In the genomic region with DNA sequence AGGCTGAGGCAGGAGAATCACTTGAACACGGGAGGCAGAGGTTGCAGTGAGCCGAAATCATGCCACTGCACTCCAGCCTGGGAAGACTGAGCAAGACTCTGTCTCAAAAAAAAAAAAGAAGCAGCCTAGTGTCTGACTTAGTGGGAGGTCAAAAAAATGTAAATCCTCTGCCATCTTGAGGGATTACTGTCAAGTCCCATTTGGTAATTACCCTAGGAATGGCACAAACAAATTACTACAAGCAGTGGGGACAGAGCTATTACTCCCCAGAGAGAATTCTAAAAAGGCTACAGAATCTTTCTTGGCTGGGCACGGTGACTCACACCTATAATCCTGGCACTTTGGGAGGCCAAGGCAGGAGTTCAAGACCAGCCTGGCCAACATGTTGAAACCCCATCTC, we compare ENCODE assay signal across 26 cellular contexts. TPM values are rescaled to one million over a fixed set of nuclear protein-coding genes. Genes with fewer than 3 reads are reported as not detected.
DNase-seq lines count a peak whose midpoint lies in the region; ATAC-seq and TF ChIP-seq lines count a peak whose summit lies in the region.
"Had no signal": no experiment of that assay in that cellular context is flagged by ENCODE, and none has a peak within 500 bp of the region (broad histone marks: within the 10 kb centered on the region; RNA-seq: fewer than 3 reads in every experiment).

No MANE protein-coding gene starts in this region.

- H3K36me3 ChIP-seq in Karpas-422 (ENCODE audit: insufficient read depth, low read length) (no peaks in the 10 kb centered on the region), gastrocnemius medialis (no peaks in the 10 kb centered on the region)

- TF ChIP-seq POLR2A in gastrocnemius medialis (IDR thresholded peaks at IDR 0.05), result no peak

- H3K4me1 ChIP-seq in Karpas-422 (ENCODE audit: low read length) (no peaks in the 10 kb centered on the region), gastrocnemius medialis (peaks cover 0 to 7% of the 10 kb centered on the region in 2 donors)

- DNase-seq in D341Med (ENCODE audit: low spot score), result peak; percentile 68
- DNase-seq in Karpas-422, result peak; percentile 46
- no peak for DNase-seq in endothelial cell (ENCODE audit: low spot score)
- DNase-seq in retinal pigment epithelial cell (ENCODE audit: low read depth), result peak; percentile 66
- no peak for DNase-seq in COLO829 (ENCODE audit: low spot score)
- DNase-seq in activated naive CD8-positive, alpha-beta T cell treated with anti-CD3 and anti-CD28 coated beads for 36 hours, result no peak
- no peak for DNase-seq in gastrocnemius medialis
- DNase-seq: C1 segment of cervical spinal cord; CD8-positive, alpha-beta T cell; DMS153; GM23248; H7; HFFc6; NCI-H1092; NCI-H1417 treated with DMSO at 0.1 percent for 48 hours; NCI-H1694 treated with DMSO at 0.1 percent for 48 hours; NCI-H2081; NCI-H2227 treated with DMSO at 0.1 percent for 48 hours; PC-3; SK-N-SH; SW 1271 had no signal

- no peak overlapping the region for H3K27ac Mint-ChIP-seq in endothelial cell (ENCODE audit: unreplicated experiment)
- no peak overlapping the region for H3K27ac Mint-ChIP-seq in activated naive CD8-positive, alpha-beta T cell treated with anti-CD3 and anti-CD28 coated beads for 36 hours
- H3K27ac Mint-ChIP-seq: CD8-positive, alpha-beta T cell; HFFc6; IgD-negative memory B cell had no signal

- H3K9me3 ChIP-seq in Karpas-422 (ENCODE audit: low read length) (no peaks in the 10 kb centered on the region), gastrocnemius medialis (no peaks in the 10 kb centered on the region)
- H3K9me3 ChIP-seq: SK-N-SH had no signal

- peaks cover 10% of the 10 kb centered on the region for H3K27me3 Mint-ChIP-seq in endothelial cell (ENCODE audit: unreplicated experiment)
- peaks cover 30% of the 10 kb centered on the region for H3K27me3 Mint-ChIP-seq in activated naive CD8-positive, alpha-beta T cell treated with anti-CD3 and anti-CD28 coated beads for 36 hours

- TF ChIP-seq CTCF in endothelial cell (IDR thresholded peaks at IDR 0.05; ENCODE audit: unreplicated experiment), result no peak
- TF ChIP-seq CTCF in retinal pigment epithelial cell (conservative IDR thresholded peaks at IDR 0.05; ENCODE audit: low read depth, low read length), result no peak
- TF ChIP-seq CTCF in gastrocnemius medialis (IDR thresholded peaks at IDR 0.05 in 4 of 5, conservative IDR thresholded peaks at IDR 0.05 in 1 of 5), result no peak

- no peak overlapping the region for H3K9ac ChIP-seq in Karpas-422 (ENCODE audit: low read length)
- H3K9ac ChIP-seq: GM23248, KMS-11, SK-N-SH had no signal

- peak overlapping the region; percentile 65 for H3K4me3 Mint-ChIP-seq in endothelial cell (ENCODE audit: unreplicated experiment)
- H3K4me3 Mint-ChIP-seq in activated naive CD8-positive, alpha-beta T cell treated with anti-CD3 and anti-CD28 coated beads for 36 hours, result no peak overlapping the region
- H3K4me3 Mint-ChIP-seq: CD8-positive, alpha-beta T cell; HFFc6; IgD-negative memory B cell had no signal

- H3K4me1 Mint-ChIP-seq in endothelial cell (ENCODE audit: unreplicated experiment), result peaks cover 34% of the 10 kb centered on the region
- peaks cover 2% of the 10 kb centered on the region for H3K4me1 Mint-ChIP-seq in activated naive CD8-positive, alpha-beta T cell treated with anti-CD3 and anti-CD28 coated beads for 36 hours

- no peaks in the 10 kb centered on the region for H4K20me1 ChIP-seq in Karpas-422 (ENCODE audit: insufficient read depth, low read depth, low read length)

- no peaks in the 10 kb centered on the region for H3K9me3 Mint-ChIP-seq in endothelial cell (ENCODE audit: unreplicated experiment)
- no peaks in the 10 kb centered on the region for H3K9me3 Mint-ChIP-seq in activated naive CD8-positive, alpha-beta T cell treated with anti-CD3 and anti-CD28 coated beads for 36 hours
- H3K9me3 Mint-ChIP-seq: CD8-positive, alpha-beta T cell; HFFc6 had no signal

- no peaks in the 10 kb centered on the region for H3K9me2 ChIP-seq in Karpas-422 (replicated peaks; ENCODE audit: insufficient read depth, low read length)
- H3K9me2 ChIP-seq: SK-N-SH had no signal

- H3K27me3 ChIP-seq in Karpas-422 (ENCODE audit: low read length) (no peaks in the 10 kb centered on the region), gastrocnemius medialis (peaks cover 4 to 16% (median 6%) of the 10 kb centered on the region in 3 donors)

- H3K36me3 Mint-ChIP-seq in endothelial cell (ENCODE audit: low read depth, unreplicated experiment), result peaks cover 29% of the 10 kb centered on the region
- no peaks in the 10 kb centered on the region for H3K36me3 Mint-ChIP-seq in activated naive CD8-positive, alpha-beta T cell treated with anti-CD3 and anti-CD28 coated beads for 36 hours
- H3K36me3 Mint-ChIP-seq: CD8-positive, alpha-beta T cell; IgD-negative memory B cell had no signal

- intact Hi-C loops in gastrocnemius medialis (cut with DNase I; ENCODE audit: low total_unique reads), result no loop called here

- H3K27ac ChIP-seq in Karpas-422 (ENCODE audit: low read length) (no peak overlapping the region), gastrocnemius medialis (no peak overlapping the region)
- H3K27ac ChIP-seq: GM23248, HL-60, KMS-11 had no signal

- no peak overlapping the region for H3K4me2 ChIP-seq in Karpas-422 (ENCODE audit: low read depth, low read length, poor library complexity, severe bottlenecking)
- H3K4me2 ChIP-seq: KMS-11, SK-N-SH had no signal

- no peak for ATAC-seq in gastrocnemius medialis
- ATAC-seq: CD8-positive, alpha-beta T cell; PC-3 had no signal

- H3K4me3 ChIP-seq in Karpas-422 (ENCODE audit: low read length) (no peak overlapping the region), retinal pigment epithelial cell (ENCODE audit: low read length) (no peak overlapping the region), gastrocnemius medialis (no peak overlapping the region)
- H3K4me3 ChIP-seq: GM23248 had no signal

- no peaks in the 10 kb centered on the region for H3K79me2 ChIP-seq in Karpas-422 (ENCODE audit: low read length)

- in situ Hi-C loops in gastrocnemius medialis (cut with MboI; ENCODE audit: low sequenced_read_pairs in 4 of 4), result no loop called here

- H2AFZ ChIP-seq in Karpas-422 (ENCODE audit: low read length), result no peak overlapping the region
- H2AFZ ChIP-seq: GM23248 had no signal

RNA-seq across cellular contexts. Expression of gene SERPING1, which starts 3.8 kb away (rescaled TPM):
- not detected in 2 replicates for total RNA-seq in Karpas-422 (2014; rRNA removed; shearing (Covaris generic); ENCODE audit: low replicate concordance)
- 347 TPM for total RNA-seq in endothelial cell (ENCODE audit: unreplicated experiment)
- under 1 TPM; 0.41 to 0.68 TPM for total RNA-seq in activated naive CD8-positive, alpha-beta T cell treated with anti-CD3 and anti-CD28 coated beads for 36 hours
- 100 to 1,000 TPM in 3 of 4 donors, 10 to 100 TPM in 1; 90.0 to 171 (median 106) TPM for total RNA-seq in gastrocnemius medialis
- total RNA-seq: CD8-positive, alpha-beta T cell; NCI-H460; PC-3 had no signal

RNA-seq across cellular contexts. Expression of gene UBE2L6, which starts 33.8 kb away (rescaled TPM):
- total RNA-seq in Karpas-422 (2014; rRNA removed; shearing (Covaris generic); ENCODE audit: low replicate concordance), result 123 and 129 TPM in 2 replicates
- 56.2 TPM for total RNA-seq in endothelial cell (ENCODE audit: unreplicated experiment)
- total RNA-seq in activated naive CD8-positive, alpha-beta T cell treated with anti-CD3 and anti-CD28 coated beads for 36 hours, result 100 to 1,000 TPM; 200 to 208 TPM
- total RNA-seq in gastrocnemius medialis, result 1 to 10 TPM; 5.5 to 9.0 (median 6.7) TPM

RNA-seq across cellular contexts. Expression of gene YPEL4, which starts 48.4 kb away (rescaled TPM):
- total RNA-seq in Karpas-422 (2014; rRNA removed; shearing (Covaris generic); ENCODE audit: low replicate concordance), result not detected in 2 replicates
- total RNA-seq in endothelial cell (ENCODE audit: unreplicated experiment) (not detected), gastrocnemius medialis (under 1 TPM; 0.31 to 0.68 (median 0.49) TPM)
- total RNA-seq in activated naive CD8-positive, alpha-beta T cell treated with anti-CD3 and anti-CD28 coated beads for 36 hours, result under 1 TPM; 0.38 to 0.56 TPM
- total RNA-seq: G401, H7, NCI-H460, PC-3 had no signal

RNA-seq across cellular contexts. Expression of gene CLP1, which starts 56.3 kb away (rescaled TPM):
- total RNA-seq in Karpas-422 (2014; rRNA removed; shearing (Covaris generic); ENCODE audit: low replicate concordance), result 16.9 and 22.4 TPM in 2 replicates
- total RNA-seq in endothelial cell (ENCODE audit: unreplicated experiment) (31.1 TPM), gastrocnemius medialis (10 to 100 TPM; 10.6 to 15.3 (median 11.2) TPM)
- total RNA-seq in activated naive CD8-positive, alpha-beta T cell treated with anti-CD3 and anti-CD28 coated beads for 36 hours, result 10 to 100 TPM; 22.0 to 22.2 TPM

Comparison
In these comparisons a context has a peak if more than half of its experiments do, and no peak if none do; other contexts are left out.
1. DNase-seq: peak in D341Med (single experiment), Karpas-422 (single experiment) and retinal pigment epithelial cell (single experiment); none in endothelial cell (single experiment), COLO829 (single experiment), activated naive CD8-positive, alpha-beta T cell treated with anti-CD3 and anti-CD28 coated beads for 36 hours (single experiment) and gastrocnemius medialis (0 of 2).
2. RNA of gene SERPING1, which starts 3.8 kb away (total RNA-seq): 347 TPM in endothelial cell (single experiment) and 90.0 to 171 TPM in gastrocnemius medialis; 0.41 to 0.68 TPM in activated naive CD8-positive, alpha-beta T cell treated with anti-CD3 and anti-CD28 coated beads for 36 hours and not detected in Karpas-422; every median in the first group is over 10 times any median in the second.